8 cellular contexts compared by ENCODE assay signal in the genomic region with DNA sequence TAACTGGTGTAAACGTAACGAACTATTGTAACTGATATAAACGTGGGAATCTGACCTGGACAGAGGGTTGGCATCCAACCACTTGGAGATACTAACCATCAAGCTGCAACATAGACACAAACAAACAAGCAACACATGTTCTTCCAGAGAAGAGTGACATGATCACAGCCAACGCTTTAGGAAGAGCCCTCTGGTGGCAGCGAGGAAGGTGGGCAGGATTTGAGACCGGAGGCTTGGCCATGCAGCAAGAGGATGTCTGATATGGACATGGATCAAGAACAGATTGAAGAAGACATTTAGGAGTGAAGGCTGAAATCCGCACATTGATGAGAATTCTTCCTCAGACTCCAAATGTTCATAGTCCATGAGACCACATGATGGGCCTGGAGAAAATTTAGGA. TPM values are rescaled to one million over a fixed set of nuclear protein-coding genes. Genes with fewer than 3 reads are reported as not detected.
A peak's percentile ranks its signal among the peaks of the same experiment; 100 is the strongest.
DNase-seq lines count a peak whose midpoint lies in the region; ATAC-seq and TF ChIP-seq lines count a peak whose summit lies in the region.

No MANE protein-coding gene starts in this region.

- no peak overlapping the region for H3K27ac ChIP-seq in DOHH2 (ENCODE audit: low read depth, low read length)

- TF ChIP-seq CTCF in DOHH2 (IDR thresholded peaks at IDR 0.05; ENCODE audit: low read depth, low read length, poor library complexity, severe bottlenecking), result peak; percentile 47
- TF ChIP-seq CTCF in astrocyte of the cerebellum (IDR thresholded peaks at IDR 0.05; ENCODE audit: low read depth, low read length, missing control alignments), result peak; percentile 81

- H3K4me2 ChIP-seq in DOHH2 (ENCODE audit: low read length), result no peak overlapping the region

- H3K79me2 ChIP-seq in DOHH2 (ENCODE audit: control insufficient read depth, low read length), result no peaks in the 10 kb centered on the region

- no peaks in the 10 kb centered on the region for H3K9me2 ChIP-seq in DOHH2 (replicated peaks; ENCODE audit: control insufficient read depth, low read length)

- H3K4me1 ChIP-seq in DOHH2 (ENCODE audit: control insufficient read depth, low read length), result peaks cover 27% of the 10 kb centered on the region

- no peaks in the 10 kb centered on the region for H4K20me1 ChIP-seq in DOHH2 (ENCODE audit: control insufficient read depth, insufficient read depth, low read depth, low read length)

- no peaks in the 10 kb centered on the region for H3K36me3 ChIP-seq in DOHH2 (ENCODE audit: control insufficient read depth, low read length)

- in situ Hi-C loops in astrocyte of the cerebellum (cut with HindIII; ENCODE audit: low sequenced_read_pairs), result loop anchor here (10.0 kb wide), 1 partner anchor 56 kb away; no protein-coding TSS in a partner anchor

- no peaks in the 10 kb centered on the region for H3K9me3 ChIP-seq in DOHH2 (ENCODE audit: control insufficient read depth, insufficient read depth, low read length)

- no peaks in the 10 kb centered on the region for H3K27me3 ChIP-seq in DOHH2 (ENCODE audit: control insufficient read depth, low read length)

- no peak for ATAC-seq in GM19463 (IDR thresholded peaks at IDR 0.05; ENCODE audit: unreplicated experiment)
- no peak for ATAC-seq in GM21619 (IDR thresholded peaks at IDR 0.05; ENCODE audit: unreplicated experiment)

- DNase-seq in Kasumi-1 (lab: John Stamatoyannopoulos, UW), result peak; percentile 8 to 13
- DNase-seq in astrocyte of the cerebellum (ENCODE audit: low read depth), result no peak
- DNase-seq in kidney glomerular epithelial cell (lab: John Stamatoyannopoulos, UW), result peak; percentile 29
- no peak for DNase-seq in NOMO-1 (lab: John Stamatoyannopoulos, UW; ENCODE audit: unreplicated experiment in 2 of 2)
- DNase-seq in ureter (ENCODE audit: low spot score), result no peak

- no peak overlapping the region for H3K4me3 ChIP-seq in DOHH2 (ENCODE audit: low read length)
- no peak overlapping the region for H3K4me3 ChIP-seq in astrocyte of the cerebellum (ENCODE audit: low read depth, low read length)

- H3F3A ChIP-seq in DOHH2 (ENCODE audit: control insufficient read depth, insufficient read depth), result no peaks in the 10 kb centered on the region; the same call in 1 of the 2 replicates

RNA-seq across cellular contexts. Expression of gene TNRC6A, which starts 40.3 kb away (rescaled TPM):
- total RNA-seq in ureter, result 109 TPM

Comparison
In these comparisons a context has a peak if more than half of its experiments do, and no peak if none do; other contexts are left out.
1. DNase-seq: peak in Kasumi-1 (2 of 2) and kidney glomerular epithelial cell (single experiment); none in astrocyte of the cerebellum (single experiment), NOMO-1 (0 of 2) and ureter (single experiment).